Comparison of ENCODE assay signal across 24 cellular contexts in genomic region chr14:49931523-49931922, GRCh38.
"Had no signal": no experiment of that assay in that cellular context is flagged by ENCODE, and none has a peak within 500 bp of the region (broad histone marks: within the 10 kb centered on the region; RNA-seq: fewer than 3 reads in every experiment).

No MANE protein-coding gene starts in this region.

- H3K4me1 ChIP-seq: gastrocnemius medialis, left ventricle myocardium inferior, sigmoid colon, tibial nerve had no signal

- H3K4me3 Mint-ChIP-seq: activated CD4-positive, alpha-beta memory T cell treated with anti-CD3 and anti-CD28 coated beads for 36 hours; activated CD8-positive, alpha-beta memory T cell treated with anti-CD3 and anti-CD28 coated beads, Interleukin-2, amount 10 ng/mL, durations not matched to agents 7 days and 5 days; activated naive CD8-positive, alpha-beta T cell treated with anti-CD3 and anti-CD28 coated beads for 36 hours; activated T-helper 17 cell treated with anti-CD3 and anti-CD28 coated beads, Interleukin-2, amount 50 U/mL, for 72 hours; nephron progenitor cell had no signal

- H3K4me1 Mint-ChIP-seq: nephron progenitor cell had no signal

- FAIRE-seq: urothelium cell line had no signal

- H3K36me3 ChIP-seq: gastrocnemius medialis, heart left ventricle, left ventricle myocardium inferior, sigmoid colon, tibial nerve, WERI-Rb-1 had no signal

- H3K9me3 ChIP-seq: gastrocnemius medialis, heart left ventricle, left ventricle myocardium inferior, sigmoid colon, tibial nerve had no signal

- H3K27ac ChIP-seq: gastrocnemius medialis, heart left ventricle, left ventricle myocardium inferior, sigmoid colon, tibial nerve, WERI-Rb-1 had no signal

- H3K4me3 ChIP-seq: gastrocnemius medialis, heart left ventricle, left ventricle myocardium inferior, sigmoid colon, tibial nerve had no signal

- ATAC-seq: activated CD8-positive, alpha-beta memory T cell treated with anti-CD3 and anti-CD28 coated beads, Interleukin-2, amount 10 ng/mL, durations not matched to agents 7 days and 5 days; activated T-helper 17 cell treated with anti-CD3 and anti-CD28 coated beads, Interleukin-2, amount 50 U/mL, for 72 hours; esophagus mucosa; gastrocnemius medialis; heart left ventricle had no signal

- H3K27me3 ChIP-seq: gastrocnemius medialis, heart left ventricle, sigmoid colon, tibial nerve had no signal

- H3K27ac Mint-ChIP-seq: activated CD4-positive, alpha-beta memory T cell treated with anti-CD3 and anti-CD28 coated beads for 36 hours; activated CD8-positive, alpha-beta memory T cell treated with anti-CD3 and anti-CD28 coated beads, Interleukin-2, amount 10 ng/mL, durations not matched to agents 7 days and 5 days; activated naive CD8-positive, alpha-beta T cell treated with anti-CD3 and anti-CD28 coated beads for 36 hours; activated T-helper 17 cell treated with anti-CD3 and anti-CD28 coated beads, Interleukin-2, amount 50 U/mL, for 72 hours; nephron progenitor cell had no signal

- H3K27me3 Mint-ChIP-seq: activated CD4-positive, alpha-beta memory T cell treated with anti-CD3 and anti-CD28 coated beads for 36 hours; activated CD8-positive, alpha-beta memory T cell treated with anti-CD3 and anti-CD28 coated beads, Interleukin-2, amount 10 ng/mL, durations not matched to agents 7 days and 5 days; activated naive CD8-positive, alpha-beta T cell treated with anti-CD3 and anti-CD28 coated beads for 36 hours; activated T-helper 17 cell treated with anti-CD3 and anti-CD28 coated beads, Interleukin-2, amount 50 U/mL, for 72 hours had no signal

- DNase-seq: activated CD4-positive, alpha-beta memory T cell treated with anti-CD3 and anti-CD28 coated beads for 36 hours; activated CD4-positive, alpha-beta T cell treated with anti-CD3 and anti-CD28 coated beads for 4 hours; activated CD8-positive, alpha-beta memory T cell treated with anti-CD3 and anti-CD28 coated beads, Interleukin-2, amount 10 ng/mL, durations not matched to agents 7 days and 5 days; activated naive CD4-positive, alpha-beta T cell; activated naive CD8-positive, alpha-beta T cell treated with anti-CD3 and anti-CD28 coated beads for 36 hours; activated T-cell treated with anti-CD3 and anti-CD28 coated beads, Interleukin-2, amount 50 U/mL, for 1 hour; amniotic stem cell; effector CD8-positive, alpha-beta T cell; gastrocnemius medialis; heart left ventricle; kidney glomerular epithelial cell; left ventricle myocardium inferior; nephron progenitor cell; nucleus accumbens; posterior cingulate gyrus; sigmoid colon; stimulated activated CD4-positive, alpha-beta T cell treated with anti-CD3 and anti-CD28 coated beads, Interleukin-4, amount 100 ng/mL, for 24 hours; stimulated activated naive CD4-positive, alpha-beta T cell; T-helper 2 cell; WERI-Rb-1 had no signal
